ENCODE assay signal across 15 cellular contexts in the genomic region with DNA sequence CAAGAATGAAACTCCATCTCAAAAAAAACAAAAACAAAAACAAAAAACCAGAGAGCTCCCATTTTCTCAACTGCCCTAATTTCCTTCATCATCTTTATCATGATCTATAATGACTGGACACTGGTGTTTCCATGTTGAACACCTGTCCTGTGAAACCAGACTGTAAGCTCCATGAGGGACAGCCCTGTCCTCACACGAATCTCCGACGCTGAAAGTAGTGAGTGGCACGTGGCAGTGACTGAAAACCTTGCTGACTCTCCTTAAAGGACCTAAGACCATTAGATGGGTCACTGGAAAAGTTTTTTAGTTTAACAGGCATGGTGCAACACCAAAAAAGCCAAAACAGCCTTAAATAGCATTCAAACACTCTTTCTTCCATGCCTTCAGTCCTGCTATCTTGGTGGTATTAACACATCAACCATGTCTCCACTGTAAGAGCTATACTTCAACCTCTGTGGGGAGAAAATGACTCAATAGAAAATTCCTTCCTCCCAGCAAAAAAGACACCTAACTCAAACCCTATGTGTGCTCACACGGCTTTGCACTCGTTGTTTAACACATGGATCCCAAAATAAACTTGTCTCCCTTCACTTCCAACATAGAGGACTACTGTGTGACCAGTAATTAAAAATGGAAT. TPM values are rescaled to one million over a fixed set of nuclear protein-coding genes. Genes with fewer than 3 reads are reported as not detected.
DNase-seq lines count a peak whose midpoint lies in the region; ATAC-seq, FAIRE-seq and TF ChIP-seq lines count a peak whose summit lies in the region.
"Had no signal": no experiment of that assay in that cellular context is flagged by ENCODE, and none has a peak within 500 bp of the region (broad histone marks: within the 10 kb centered on the region; RNA-seq: fewer than 3 reads in every experiment).

No MANE protein-coding gene starts in this region.

- no peaks in the 10 kb centered on the region for H3K27me3 Mint-ChIP-seq in activated T-cell treated with anti-CD3 and anti-CD28 coated beads, Interleukin-2, amount 50 U/mL, for 72 hours (ENCODE audit: low read depth)
- H3K27me3 Mint-ChIP-seq in T-helper 17 cell, result no peaks in the 10 kb centered on the region

- 33 to 75% methylated on average over 6 of the region's 6 CpGs for WGBS in sigmoid colon, 2 donors

- peaks cover 24% of the 10 kb centered on the region for H3K4me1 Mint-ChIP-seq in activated T-cell treated with anti-CD3 and anti-CD28 coated beads, Interleukin-2, amount 50 U/mL, for 72 hours (ENCODE audit: low read depth)
- H3K4me1 Mint-ChIP-seq in T-helper 17 cell, result peaks cover 34% of the 10 kb centered on the region
- H3K4me1 Mint-ChIP-seq in stimulated activated effector memory CD8-positive, alpha-beta T cell treated with anti-CD3 and anti-CD28 coated beads, Interleukin-12 subunit alpha, Interleukin-12 subunit beta, amount 100 ng/mL, for 72 hours, result peaks cover 43% of the 10 kb centered on the region
- H3K4me1 Mint-ChIP-seq: natural killer cell had no signal

- no peak for TF ChIP-seq POLR2A in sigmoid colon (IDR thresholded peaks at IDR 0.05)
- no peak for TF ChIP-seq POLR2A in GM12891 (IDR thresholded peaks at IDR 0.05; ENCODE audit: low read depth, low read length)

- DNase-seq in activated T-cell treated with anti-CD3 and anti-CD28 coated beads, Interleukin-2, amount 50 U/mL, for 72 hours, result no peak
- no peak for DNase-seq in activated T-cell treated with anti-CD3 and anti-CD28 coated beads, Interleukin-2, amount 50 U/mL, for 1 hour
- DNase-seq in T-helper 17 cell (no peak), fibroblast of pulmonary artery (ENCODE audit: low read depth) (peak; percentile 69), NCI-H524 (lab: John Stamatoyannopoulos, UW) (no peak), sigmoid colon (no peak), GM12891 (ENCODE audit: insufficient read length, low spot score) (no peak)
- no peak for DNase-seq in stimulated activated effector memory CD8-positive, alpha-beta T cell treated with anti-CD3 and anti-CD28 coated beads, Interleukin-12 subunit alpha, Interleukin-12 subunit beta, amount 100 ng/mL, for 72 hours (ENCODE audit: low spot score in 2 of 2)
- DNase-seq: activated naive CD4-positive, alpha-beta T cell treated with anti-CD3 and anti-CD28 coated beads, Interleukin-2, amount 50 U/mL, for 16 hours; AML-193; GF-D8; natural killer cell; NCI-H2171; RPMI8226 had no signal

- peaks cover 0 to 41% (median 4%) of the 10 kb centered on the region in 4 donors for H3K4me1 ChIP-seq in sigmoid colon

- TF ChIP-seq CTCF in fibroblast of pulmonary artery (IDR thresholded peaks at IDR 0.05; ENCODE audit: low read length, missing control alignments) (no peak), sigmoid colon (IDR thresholded peaks at IDR 0.05) (no peak)

- no peak overlapping the region for H3K27ac ChIP-seq in sigmoid colon

- no peak for TF ChIP-seq EP300 in sigmoid colon (IDR thresholded peaks at IDR 0.05)

- H3K4me3 ChIP-seq in fibroblast of pulmonary artery (replicated peaks; ENCODE audit: low read depth, low read length) (no peak overlapping the region), sigmoid colon (no peak overlapping the region)

- H3K36me3 ChIP-seq in sigmoid colon, result peaks cover 0 to 17% (median 2%) of the 10 kb centered on the region in 4 donors

- ATAC-seq in activated T-cell treated with anti-CD3 and anti-CD28 coated beads, Interleukin-2, amount 50 U/mL, for 72 hours (replicated peaks in 1 of 2), result peak; percentile 42 to 51
- ATAC-seq in T-helper 17 cell, result no peak
- ATAC-seq in stimulated activated effector memory CD8-positive, alpha-beta T cell treated with anti-CD3 and anti-CD28 coated beads, Interleukin-12 subunit alpha, Interleukin-12 subunit beta, amount 100 ng/mL, for 72 hours, result peak; percentile 66
- ATAC-seq: natural killer cell had no signal

- H3K36me3 Mint-ChIP-seq in activated T-cell treated with anti-CD3 and anti-CD28 coated beads, Interleukin-2, amount 50 U/mL, for 72 hours (ENCODE audit: insufficient read depth in 2 of 2), result peaks cover 2 to 8% of the 10 kb centered on the region in 2 donors
- peaks cover 9% of the 10 kb centered on the region for H3K36me3 Mint-ChIP-seq in T-helper 17 cell (ENCODE audit: low read depth)
- H3K36me3 Mint-ChIP-seq in stimulated activated effector memory CD8-positive, alpha-beta T cell treated with anti-CD3 and anti-CD28 coated beads, Interleukin-12 subunit alpha, Interleukin-12 subunit beta, amount 100 ng/mL, for 72 hours, result no peaks in the 10 kb centered on the region
- H3K36me3 Mint-ChIP-seq: natural killer cell had no signal

- H3K4me3 Mint-ChIP-seq in activated T-cell treated with anti-CD3 and anti-CD28 coated beads, Interleukin-2, amount 50 U/mL, for 72 hours, result peak overlapping the region; percentile 62 to 79
- H3K4me3 Mint-ChIP-seq in T-helper 17 cell, result peak overlapping the region; percentile 82
- H3K4me3 Mint-ChIP-seq in stimulated activated effector memory CD8-positive, alpha-beta T cell treated with anti-CD3 and anti-CD28 coated beads, Interleukin-12 subunit alpha, Interleukin-12 subunit beta, amount 100 ng/mL, for 72 hours, result no peak overlapping the region
- H3K4me3 Mint-ChIP-seq: natural killer cell had no signal

- H3K27me3 ChIP-seq in sigmoid colon, result no peaks in the 10 kb centered on the region

- intact Hi-C loops in sigmoid colon (cut with DNase I), result loop anchor here (5.0 to 10.0 kb wide), 2 partner anchors 98 to 234 kb away; no protein-coding TSS in a partner anchor

- H3K27ac Mint-ChIP-seq in activated T-cell treated with anti-CD3 and anti-CD28 coated beads, Interleukin-2, amount 50 U/mL, for 72 hours, result peak overlapping the region; percentile 55
- H3K27ac Mint-ChIP-seq in T-helper 17 cell, result no peak overlapping the region
- H3K27ac Mint-ChIP-seq in stimulated activated effector memory CD8-positive, alpha-beta T cell treated with anti-CD3 and anti-CD28 coated beads, Interleukin-12 subunit alpha, Interleukin-12 subunit beta, amount 100 ng/mL, for 72 hours, result no peak overlapping the region
- H3K27ac Mint-ChIP-seq: natural killer cell had no signal

- peaks cover 0 to 1% of the 10 kb centered on the region in 2 donors for H3K9me3 Mint-ChIP-seq in activated T-cell treated with anti-CD3 and anti-CD28 coated beads, Interleukin-2, amount 50 U/mL, for 72 hours
- H3K9me3 Mint-ChIP-seq in stimulated activated effector memory CD8-positive, alpha-beta T cell treated with anti-CD3 and anti-CD28 coated beads, Interleukin-12 subunit alpha, Interleukin-12 subunit beta, amount 100 ng/mL, for 72 hours, result no peaks in the 10 kb centered on the region
- H3K9me3 Mint-ChIP-seq: natural killer cell had no signal

- FAIRE-seq in GM12891 (lab: Jason Lieb, UNC), result no peak
- FAIRE-seq: endothelial cell of umbilical vein had no signal

- no peaks in the 10 kb centered on the region for H3K9me3 ChIP-seq in T-helper 17 cell (ENCODE audit: control insufficient read depth, low read length, poor library complexity, severe bottlenecking)
- H3K9me3 ChIP-seq in sigmoid colon, result no peaks in the 10 kb centered on the region

TF ChIP-seq in GM12891, 5 proteins besides CTCF, POLR2A, EP300 and RAD21:
- TF ChIP-seq POU2F2 (IDR thresholded peaks at IDR 0.05; ENCODE audit: low read depth, low read length), result no peak
- no peak for TF ChIP-seq SPI1 (IDR thresholded peaks at IDR 0.05; ENCODE audit: low read depth, low read length)
- TF ChIP-seq POLR2AphosphoS5 (IDR thresholded peaks at IDR 0.05; ENCODE audit: low read depth, low read length), result no peak
- TF ChIP-seq TAF1 (IDR thresholded peaks at IDR 0.05; ENCODE audit: low read depth, low read length), result no peak
- TF ChIP-seq PAX5 (IDR thresholded peaks at IDR 0.05; ENCODE audit: insufficient read depth, low read length, severe bottlenecking), result no peak

RNA-seq across cellular contexts. Expression of gene AXIN2, which starts 8.3 kb away (rescaled TPM):
- total RNA-seq in activated T-cell treated with anti-CD3 and anti-CD28 coated beads, Interleukin-2, amount 50 U/mL, for 72 hours, result 1 to 10 TPM; 5.9 to 6.9 TPM
- total RNA-seq in T-helper 17 cell (10 to 100 TPM; 28.4 to 31.6 TPM), sigmoid colon (10 to 100 TPM in 2 of 4 donors, 1 to 10 TPM in 2; 9.1 to 16.1 (median 12.5) TPM)
- 10 to 100 TPM in 1 of 3 donors, 1 to 10 TPM in 2; 6.0 to 11.8 (median 9.0) TPM for polyA plus RNA-seq in sigmoid colon
- 1.0 TPM for polyA plus RNA-seq in GM12891 (2012; ENCODE audit: low read depth, missing spikeins)
